Comparison of ENCODE assay signal across 1 cellular context in genomic region chr11:76152741-76153608, GRCh38.
TF ChIP-seq lines count a peak whose summit lies in the region.

No MANE protein-coding gene starts in this region.

TF ChIP-seq in HepG2, 621 proteins besides CTCF, POLR2A, EP300 and RAD21 (continued from another document and continues in another):
- TF ChIP-seq CEBPZ (IDR thresholded peaks at IDR 0.05; ENCODE audit: low read length) (no peak), KDM3A (CRISPR knock-in tag; IDR thresholded peaks at IDR 0.05; ENCODE audit: low read depth) (no peak), SNAPC5 (CRISPR knock-in tag; IDR thresholded peaks at IDR 0.05; ENCODE audit: borderline replicate concordance) (no peak), ZFX (CRISPR knock-in tag; IDR thresholded peaks at IDR 0.05; ENCODE audit: low read depth) (peak; percentile 62), CENPX (CRISPR knock-in tag; IDR thresholded peaks at IDR 0.05) (no peak), NR0B2 (CRISPR knock-in tag; IDR thresholded peaks at IDR 0.05) (no peak), GATAD2A (CRISPR knock-in tag; IDR thresholded peaks at IDR 0.05) (peak; percentile 19; the same call in 1 of the 2 replicates), ZNF441 (CRISPR knock-in tag; IDR thresholded peaks at IDR 0.05; ENCODE audit: borderline replicate concordance) (no peak), IRF2 (CRISPR knock-in tag; IDR thresholded peaks at IDR 0.05) (no peak), SNAPC4 (CRISPR knock-in tag; IDR thresholded peaks at IDR 0.05) (no peak), ZFP62 (CRISPR knock-in tag; IDR thresholded peaks at IDR 0.05) (no peak), ZNF720 (CRISPR knock-in tag; IDR thresholded peaks at IDR 0.05) (no peak), KLF11 (CRISPR knock-in tag; IDR thresholded peaks at IDR 0.05) (no peak; the same call in 1 of the 2 replicates), ZFP91 (CRISPR knock-in tag; IDR thresholded peaks at IDR 0.05; ENCODE audit: borderline replicate concordance) (peak; percentile 56; the same call in 1 of the 2 replicates), ZFP36 (IDR thresholded peaks at IDR 0.05; ENCODE audit: borderline replicate concordance, low read depth, low read length, partially characterized antibody) (no peak), GRHL1 (CRISPR knock-in tag; conservative IDR thresholded peaks at IDR 0.05) (no peak), HNF4A (CRISPR knock-in tag; IDR thresholded peaks at IDR 0.05) (peak; percentile 32), ZNF557 (CRISPR knock-in tag; IDR thresholded peaks at IDR 0.05) (no peak), SOX5 (CRISPR knock-in tag; IDR thresholded peaks at IDR 0.05; ENCODE audit: borderline replicate concordance) (peak; percentile 43), MATR3 (CRISPR knock-in tag; IDR thresholded peaks at IDR 0.05) (no peak), NFYC (CRISPR knock-in tag; IDR thresholded peaks at IDR 0.05) (no peak), FOXK1 (CRISPR knock-in tag; IDR thresholded peaks at IDR 0.05; ENCODE audit: borderline replicate concordance, low read depth) (0 out of 2 replicates have a peak, but pooled peaks have one; percentile 7), CREB3 (CRISPR knock-in tag; IDR thresholded peaks at IDR 0.05) (no peak), ZKSCAN5 (CRISPR knock-in tag; IDR thresholded peaks at IDR 0.05) (peak; percentile 76; the same call in 1 of the 2 replicates), CHD2 (IDR thresholded peaks at IDR 0.05; ENCODE audit: low read depth, low read length) (no peak), GPN1 (CRISPR knock-in tag; IDR thresholded peaks at IDR 0.05; ENCODE audit: borderline replicate concordance) (no peak), ZNF333 (CRISPR knock-in tag; IDR thresholded peaks at IDR 0.05; ENCODE audit: borderline replicate concordance) (no peak), ONECUT2 (CRISPR knock-in tag; IDR thresholded peaks at IDR 0.05) (no peak), SCMH1 (CRISPR knock-in tag; IDR thresholded peaks at IDR 0.05; ENCODE audit: borderline replicate concordance) (no peak), HINFP (CRISPR knock-in tag; IDR thresholded peaks at IDR 0.05; ENCODE audit: low read depth) (0 out of 2 replicates have a peak, but pooled peaks have one; percentile 50), NR2F2 (IDR thresholded peaks at IDR 0.05; ENCODE audit: borderline replicate concordance, low read depth) (no peak), SIN3B (IDR thresholded peaks at IDR 0.05; ENCODE audit: low read length) (no peak), REXO4 (CRISPR knock-in tag; IDR thresholded peaks at IDR 0.05; ENCODE audit: borderline replicate concordance) (no peak), RXRA (CRISPR knock-in tag; IDR thresholded peaks at IDR 0.05) (no peak), GLI4 (CRISPR knock-in tag; IDR thresholded peaks at IDR 0.05; ENCODE audit: borderline replicate concordance) (no peak), THAP9 (CRISPR knock-in tag; IDR thresholded peaks at IDR 0.05; ENCODE audit: borderline replicate concordance) (0 out of 2 replicates have a peak, but pooled peaks have one; percentile 10), ESRRA (CRISPR knock-in tag; IDR thresholded peaks at IDR 0.05; ENCODE audit: low read depth) (no peak), TIGD3 (CRISPR knock-in tag; IDR thresholded peaks at IDR 0.05; ENCODE audit: borderline replicate concordance) (no peak)
